ENCODE assay signal across 8 cellular contexts in the genomic region with DNA sequence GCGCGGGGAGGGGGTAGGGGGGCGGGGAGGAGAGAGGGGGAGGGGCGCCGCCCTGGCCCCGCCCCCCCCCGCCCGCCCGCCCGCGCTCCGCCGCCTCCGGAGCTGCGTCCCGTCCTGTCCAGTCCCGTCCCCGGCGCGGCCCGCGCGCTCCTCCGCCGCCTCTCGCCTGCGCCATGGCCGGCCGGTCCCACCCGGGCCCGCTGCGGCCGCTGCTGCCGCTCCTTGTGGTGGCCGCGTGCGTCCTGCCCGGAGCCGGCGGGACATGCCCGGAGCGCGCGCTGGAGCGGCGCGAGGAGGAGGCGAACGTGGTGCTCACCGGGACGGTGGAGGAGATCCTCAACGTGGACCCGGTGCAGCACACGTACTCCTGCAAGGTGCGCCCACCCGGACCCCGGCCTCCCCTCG. TPM values are rescaled to one million over a fixed set of nuclear protein-coding genes. Genes with fewer than 3 reads are reported as not detected.
DNase-seq lines count a peak whose midpoint lies in the region; TF ChIP-seq lines count a peak whose summit lies in the region.

TSS of gene AGRN (plus strand) at position 121 of the 405 bp plus-strand sequence. CDS start at position 174, 53 bp downstream.

- peak within 1 kb of the TSS; percentile 78 for H3K4me2 ChIP-seq in OCI-LY3 (ENCODE audit: low read length)

- no peaks in the 10 kb centered on the region for H3K9me3 ChIP-seq in HEK293 (ENCODE audit: control insufficient read depth, insufficient read depth, low read depth, low read length)
- H3K9me3 ChIP-seq in OCI-LY3 (ENCODE audit: insufficient read depth, low read length): no peaks in the 10 kb centered on the region

- intact Hi-C loops in dorsolateral prefrontal cortex (cut with DNase I): loop anchor here (5.0 to 10.0 kb wide), 2 partner anchors 42 to 45 kb away; no protein-coding TSS in a partner anchor

- H2AFZ ChIP-seq in OCI-LY3 (ENCODE audit: low read depth, low read length): no peak within 1 kb of the TSS

- TF ChIP-seq CTCF in HEK293 (tag by site-specific recombination; IDR thresholded peaks at IDR 0.05) (no peak), OCI-LY3 (IDR thresholded peaks at IDR 0.05; ENCODE audit: low read depth, low read length) (no peak), dorsolateral prefrontal cortex (IDR thresholded peaks at IDR 0.05 in 54 of 56, conservative IDR thresholded peaks at IDR 0.05 in 2 of 56; ENCODE audit: low read depth in 1 of 56, partially characterized antibody in 56 of 56) (peak in 1 of 56 donors; percentile 9)

- H3K27ac ChIP-seq in HEK293 (ENCODE audit: extremely low read depth, low read depth, low read length) (peak within 1 kb of the TSS; percentile 80; the same call in 1 of the 2 replicates), OCI-LY3 (ENCODE audit: low read length) (no peak within 1 kb of the TSS; the same call in 1 of the 2 replicates), dorsolateral prefrontal cortex (peak within 1 kb of the TSS in 56 of 59 donors; percentile 41 to 97 (median 89))

- DNase-seq in DMS79 treated with DMSO at 0.1 percent for 48 hours (lab: John Stamatoyannopoulos, UW) (peak; percentile 39), DMS79 (lab: John Stamatoyannopoulos, UW) (no peak), dorsolateral prefrontal cortex (peak in 1 of 10 donors; percentile 77), mesenteric fat pad (ENCODE audit: low spot score) (no peak), ureter (ENCODE audit: low spot score) (no peak), amniotic stem cell (lab: John Stamatoyannopoulos, UW) (no peak)

- H3K9ac ChIP-seq in OCI-LY3 (ENCODE audit: low read length): peak within 1 kb of the TSS; percentile 62

- H3K27me3 ChIP-seq in OCI-LY3 (ENCODE audit: low read depth, low read length) (peaks cover 13% of the 10 kb centered on the region), dorsolateral prefrontal cortex (no peaks in the 10 kb centered on the region)

- H3K4me1 ChIP-seq in HEK293 (ENCODE audit: control insufficient read depth, insufficient read depth, low read length) (peaks cover 3% of the 10 kb centered on the region; the same call in 1 of the 2 replicates), OCI-LY3 (ENCODE audit: low read length) (peaks cover 7% of the 10 kb centered on the region; the same call in 1 of the 2 replicates)

- H3K4me3 ChIP-seq in HEK293 (ENCODE audit: low read depth, low read length): peak within 1 kb of the TSS; percentile 71
- peak within 1 kb of the TSS; percentile 81 for H3K4me3 ChIP-seq in OCI-LY3 (ENCODE audit: low read length)
- peak within 1 kb of the TSS; percentile 38 to 90 (median 70) for H3K4me3 ChIP-seq in dorsolateral prefrontal cortex

- no peaks in the 10 kb centered on the region for H3K79me2 ChIP-seq in OCI-LY3 (ENCODE audit: low read length)

- 0 out of 2 replicates have a peak, but pooled peaks cover 4% of the 10 kb centered on the region for H4K20me1 ChIP-seq in OCI-LY3 (ENCODE audit: insufficient read depth, low read length)

- CTCF ChIA-PET in HEK293 (lab: Yijun Ruan, JAX): interaction anchor here (1.4 to 3.2 kb wide), 4 partner anchors 13 to 44 kb away, joined by 4 to 31 read pairs (median 7); no protein-coding TSS in a partner anchor

- H3K36me3 ChIP-seq in HEK293 (ENCODE audit: control insufficient read depth in 2 of 2, insufficient read depth in 1 of 2, low read length in 2 of 2) (peaks cover 0 to 30% of the 10 kb centered on the region in 2 experiments; a peak in 1 of 3 replicates), OCI-LY3 (replicated peaks; ENCODE audit: low read depth, low read length) (no peaks in the 10 kb centered on the region)

- POLR2A ChIA-PET in HEK293 (lab: Yijun Ruan, JAX): interaction anchor here (0.6 to 5.6 kb wide), 6 partner anchors 13 to 98 kb away, joined by 3 to 44 read pairs (median 3); partner anchors contain the start of genes HES4 and PLEKHN1

TF ChIP-seq in HEK293, 187 proteins besides CTCF, POLR2A, EP300 and RAD21:
- TF ChIP-seq ZNF660 (tag by site-specific recombination; IDR thresholded peaks at IDR 0.05): no peak
- TF ChIP-seq ZBTB26 (tag by site-specific recombination; optimal IDR thresholded peaks at IDR 0.05): peak; percentile 56
- TF ChIP-seq, protein P1, sequence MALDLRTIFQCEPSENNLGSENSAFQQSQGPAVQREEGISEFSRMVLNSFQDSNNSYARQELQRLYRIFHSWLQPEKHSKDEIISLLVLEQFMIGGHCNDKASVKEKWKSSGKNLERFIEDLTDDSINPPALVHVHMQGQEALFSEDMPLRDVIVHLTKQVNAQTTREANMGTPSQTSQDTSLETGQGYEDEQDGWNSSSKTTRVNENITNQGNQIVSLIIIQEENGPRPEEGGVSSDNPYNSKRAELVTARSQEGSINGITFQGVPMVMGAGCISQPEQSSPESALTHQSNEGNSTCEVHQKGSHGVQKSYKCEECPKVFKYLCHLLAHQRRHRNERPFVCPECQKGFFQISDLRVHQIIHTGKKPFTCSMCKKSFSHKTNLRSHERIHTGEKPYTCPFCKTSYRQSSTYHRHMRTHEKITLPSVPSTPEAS (tag by site-specific recombination; IDR thresholded peaks at IDR 0.05): no peak
- no peak for TF ChIP-seq HOXC10 (CRISPR knock-in tag; IDR thresholded peaks at IDR 0.05)
- TF ChIP-seq ZBTB6 (tag by site-specific recombination; IDR thresholded peaks at IDR 0.05): 0 out of 2 replicates have a peak, but pooled peaks have one; percentile 25

RNA-seq across cellular contexts. Expression of gene AGRN, which starts in this region (rescaled TPM):
- total RNA-seq in dorsolateral prefrontal cortex (100 to 1,000 TPM in 70 of 120 experiments, 10 to 100 TPM in 50; 67.4 to 194 (median 105) TPM), mesenteric fat pad (17.6 TPM), ureter (227 TPM)
